Comparison of ENCODE assay signal across 8 cellular contexts in the genomic region with DNA sequence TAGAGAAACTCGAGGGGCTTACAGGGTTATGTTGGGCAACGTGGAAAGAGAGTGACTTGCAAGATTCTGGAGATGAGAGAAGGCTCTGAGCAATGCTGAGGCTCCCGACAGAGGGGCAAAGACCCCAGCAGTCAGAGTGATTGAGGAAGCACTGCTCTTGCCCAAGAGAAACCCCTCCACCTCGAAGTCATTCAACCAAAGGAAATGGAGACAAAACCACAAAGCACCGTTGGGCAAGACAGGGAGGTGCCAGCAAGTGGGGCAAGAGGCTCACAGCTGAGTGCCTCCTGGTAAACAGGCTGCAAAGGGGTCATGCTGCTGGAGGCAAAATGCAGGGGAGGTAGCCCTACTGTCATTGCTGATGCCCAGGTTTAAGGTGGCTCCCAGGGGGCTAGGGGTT. TPM values are rescaled to one million over a fixed set of nuclear protein-coding genes. Genes with fewer than 3 reads are reported as not detected.
DNase-seq lines count a peak whose midpoint lies in the region; ATAC-seq lines count a peak whose summit lies in the region.

No MANE protein-coding gene starts in this region.

- H3K27ac Mint-ChIP-seq in activated naive CD4-positive, alpha-beta T cell treated with anti-CD3 and anti-CD28 coated beads, Interleukin-2, amount 50 U/mL, for 72 hours = peak overlapping the region; percentile 76 to 82

- ATAC-seq in activated naive CD4-positive, alpha-beta T cell treated with anti-CD3 and anti-CD28 coated beads, Interleukin-2, amount 50 U/mL, for 72 hours = peak; percentile 49 to 51
- no peak for ATAC-seq in GM18517 (IDR thresholded peaks at IDR 0.05; ENCODE audit: unreplicated experiment)
- ATAC-seq in GM19035 (IDR thresholded peaks at IDR 0.05; ENCODE audit: unreplicated experiment) = no peak
- no peak for ATAC-seq in HG03521 (IDR thresholded peaks at IDR 0.05; ENCODE audit: unreplicated experiment)

- no peaks in the 10 kb centered on the region for H3K36me3 Mint-ChIP-seq in activated naive CD4-positive, alpha-beta T cell treated with anti-CD3 and anti-CD28 coated beads, Interleukin-2, amount 50 U/mL, for 72 hours

- H3K9me3 Mint-ChIP-seq in activated naive CD4-positive, alpha-beta T cell treated with anti-CD3 and anti-CD28 coated beads, Interleukin-2, amount 50 U/mL, for 72 hours = no peaks in the 10 kb centered on the region

- peak; percentile 60 for DNase-seq in H4 (ENCODE audit: low spot score)
- peak; percentile 62 for DNase-seq in RPMI7951 (ENCODE audit: low read depth)
- peak; percentile 12 to 58 for DNase-seq in activated naive CD4-positive, alpha-beta T cell treated with anti-CD3 and anti-CD28 coated beads, Interleukin-2, amount 50 U/mL, for 72 hours (ENCODE audit: low spot score in 2 of 2)
- DNase-seq in stimulated activated CD8-positive, alpha-beta memory T cell treated with anti-CD3 and anti-CD28 coated beads, Interleukin-12 subunit alpha, Interleukin-12 subunit beta, amount 100 ng/mL, for 4 hours (ENCODE audit: low read depth) = peak; percentile 43
- no peak for DNase-seq in GOT3 (lab: John Stamatoyannopoulos, UW)

RNA-seq across cellular contexts. Expression of a gene that starts 17.9 kb away (rescaled TPM):
- total RNA-seq in H4 (2014; rRNA removed; shearing (Covaris generic)) = 57.5 and 82.9 TPM in 2 replicates
- 260 and 282 TPM in 2 replicates for total RNA-seq in RPMI7951 (2014; rRNA removed; shearing (Covaris generic))
- total RNA-seq in activated naive CD4-positive, alpha-beta T cell treated with anti-CD3 and anti-CD28 coated beads, Interleukin-2, amount 50 U/mL, for 72 hours = 100 to 1,000 TPM; 521 to 691 TPM

Comparison
In these comparisons a context has a peak if more than half of its experiments do, and no peak if none do; other contexts are left out.
1. ATAC-seq: peak in activated naive CD4-positive, alpha-beta T cell treated with anti-CD3 and anti-CD28 coated beads, Interleukin-2, amount 50 U/mL, for 72 hours (2 of 2); none in GM18517 (single experiment), GM19035 (single experiment) and HG03521 (single experiment).